Comparison of ENCODE assay signal across 9 cellular contexts in genomic region chrX:79366556-79366887, GRCh38. TPM values are rescaled to one million over a fixed set of nuclear protein-coding genes. Genes with fewer than 3 reads are reported as not detected.
DNase-seq lines count a peak whose midpoint lies in the region; ATAC-seq and TF ChIP-seq lines count a peak whose summit lies in the region.
"Had no signal": no experiment of that assay in that cellular context is flagged by ENCODE, and none has a peak within 500 bp of the region (broad histone marks: within the 10 kb centered on the region; RNA-seq: fewer than 3 reads in every experiment).

No MANE protein-coding gene starts in this region.

- H3K4me1 Mint-ChIP-seq in activated naive CD4-positive, alpha-beta T cell treated with anti-CD3 and anti-CD28 coated beads, Interleukin-2, amount 10 ng/mL, durations not matched to agents 7 days and 5 days = peaks cover 33% of the 10 kb centered on the region
- H3K4me1 Mint-ChIP-seq in WTC11 (peaks cover 51% of the 10 kb centered on the region), immature natural killer cell (peaks cover 19 to 39% of the 10 kb centered on the region in 2 donors)

- ATAC-seq in WTC11 = no peak

- TF ChIP-seq CTCF in WTC11 (IDR thresholded peaks at IDR 0.05) = no peak
- no peak for TF ChIP-seq CTCF in tibial nerve (IDR thresholded peaks at IDR 0.05)
- TF ChIP-seq CTCF in GM20000 (IDR thresholded peaks at IDR 0.05; ENCODE audit: extremely low read depth, missing control alignments) = no peak

- H3K27ac Mint-ChIP-seq in activated naive CD4-positive, alpha-beta T cell treated with anti-CD3 and anti-CD28 coated beads, Interleukin-2, amount 10 ng/mL, durations not matched to agents 7 days and 5 days = peak overlapping the region; percentile 98
- H3K27ac Mint-ChIP-seq in WTC11 (peak overlapping the region; percentile 85), immature natural killer cell (peak overlapping the region; percentile 83 to 97 (median 92))

- no peaks in the 10 kb centered on the region for H3K36me3 ChIP-seq in tibial nerve

- H3K27ac ChIP-seq in tibial nerve = peak overlapping the region in 3 of 4 donors; percentile 72 to 75 (median 72)

- no peaks in the 10 kb centered on the region for H3K9me3 ChIP-seq in tibial nerve

- TF ChIP-seq EP300 in tibial nerve (IDR thresholded peaks at IDR 0.05) = no peak

- POLR2A ChIA-PET in WTC11 (lab: Charles Lee) = no interaction called here

- peak overlapping the region; percentile 33 to 57 (median 45) for H3K4me3 ChIP-seq in tibial nerve

- CTCF ChIA-PET in activated naive CD4-positive, alpha-beta T cell treated with anti-CD3 and anti-CD28 coated beads, Interleukin-2, amount 10 ng/mL, durations not matched to agents 7 days and 5 days (lab: Charles Lee) = interaction anchor here (1.2 to 1.3 kb wide), 2 partner anchors 29 to 46 kb away, joined by 3 read pairs; no protein-coding TSS in a partner anchor
- CTCF ChIA-PET in WTC11 (lab: Charles Lee) = no interaction called here

- peak overlapping the region; percentile 98 for H3K4me3 Mint-ChIP-seq in activated naive CD4-positive, alpha-beta T cell treated with anti-CD3 and anti-CD28 coated beads, Interleukin-2, amount 10 ng/mL, durations not matched to agents 7 days and 5 days
- peak overlapping the region; percentile 86 for H3K4me3 Mint-ChIP-seq in WTC11
- H3K4me3 Mint-ChIP-seq in immature natural killer cell = peak overlapping the region; percentile 95 to 98 (median 97)

- no peaks in the 10 kb centered on the region for H3K4me1 ChIP-seq in tibial nerve

- DNase-seq in activated naive CD4-positive, alpha-beta T cell treated with anti-CD3 and anti-CD28 coated beads, Interleukin-2, amount 10 ng/mL, durations not matched to agents 7 days and 5 days = no peak
- no peak for DNase-seq in activated naive CD4-positive, alpha-beta T cell treated with anti-CD3 and anti-CD28 coated beads, Interleukin-2, amount 50 U/mL, for 16 hours
- DNase-seq in WTC11 (ENCODE audit: low spot score) (no peak), immature natural killer cell (no peak), tibial nerve (ENCODE audit: low spot score in 2 of 2) (peak in 1 of 2 donors; percentile 4), AG20443 (ENCODE audit: low spot score) (no peak), GM20000 (ENCODE audit: low spot score) (no peak)
- DNase-seq in activated CD4-positive, alpha-beta T cell treated with anti-CD3 and anti-CD28 coated beads for 4 hours = no peak

- H3K27me3 ChIP-seq in tibial nerve = peaks cover 0 to 6% of the 10 kb centered on the region in 2 donors

- WGBS in tibial nerve, 2 donors = 0 to 32% methylated on average over 4 to 6 of the region's 6 CpGs

- no peaks in the 10 kb centered on the region for H3K9me3 Mint-ChIP-seq in activated naive CD4-positive, alpha-beta T cell treated with anti-CD3 and anti-CD28 coated beads, Interleukin-2, amount 10 ng/mL, durations not matched to agents 7 days and 5 days
- H3K9me3 Mint-ChIP-seq in WTC11 = no peaks in the 10 kb centered on the region
- H3K9me3 Mint-ChIP-seq in immature natural killer cell = no peaks in the 10 kb centered on the region

- H3K36me3 Mint-ChIP-seq in activated naive CD4-positive, alpha-beta T cell treated with anti-CD3 and anti-CD28 coated beads, Interleukin-2, amount 10 ng/mL, durations not matched to agents 7 days and 5 days = peaks cover 20% of the 10 kb centered on the region
- H3K36me3 Mint-ChIP-seq in WTC11 = no peaks in the 10 kb centered on the region
- peaks cover 0 to 7% (median 5%) of the 10 kb centered on the region in 3 donors for H3K36me3 Mint-ChIP-seq in immature natural killer cell

- TF ChIP-seq POLR2A in tibial nerve (IDR thresholded peaks at IDR 0.05) = no peak

- no peaks in the 10 kb centered on the region for H3K27me3 Mint-ChIP-seq in activated naive CD4-positive, alpha-beta T cell treated with anti-CD3 and anti-CD28 coated beads, Interleukin-2, amount 10 ng/mL, durations not matched to agents 7 days and 5 days
- H3K27me3 Mint-ChIP-seq in WTC11 (ENCODE audit: low read depth) = no peaks in the 10 kb centered on the region
- H3K27me3 Mint-ChIP-seq in immature natural killer cell (ENCODE audit: low read depth in 3 of 3) = peaks cover 9 to 12% (median 11%) of the 10 kb centered on the region in 3 donors

TF ChIP-seq in WTC11, 78 proteins besides CTCF, POLR2A, EP300 and RAD21:
- TF ChIP-seq ELF4 (CRISPR knock-in tag; IDR thresholded peaks at IDR 0.05; ENCODE audit: low read depth) (no peak), E2F1 (CRISPR knock-in tag; IDR thresholded peaks at IDR 0.05) (no peak), ZNF512 (CRISPR knock-in tag; IDR thresholded peaks at IDR 0.05; ENCODE audit: borderline replicate concordance) (no peak), ERG (CRISPR knock-in tag; IDR thresholded peaks at IDR 0.05) (no peak)

RNA-seq across cellular contexts. Expression of gene ITM2A, which starts 0.6 kb away (rescaled TPM):
- 39.7 to 43.4 TPM (median 43.4 TPM) in 3 replicates for total RNA-seq in WTC11 (2021)
- polyA plus RNA-seq in immature natural killer cell = 100 to 1,000 TPM; 284 to 408 (median 367) TPM
- total RNA-seq in tibial nerve = 100 to 1,000 TPM in 1 of 4 donors, 10 to 100 TPM in 3; 35.4 to 152 (median 65.7) TPM
- polyA plus RNA-seq: BJ had no signal
